1 cellular context compared by ENCODE assay signal in genomic region chr9:107251756-107252322, GRCh38.
TF ChIP-seq lines count a peak whose summit lies in the region.

No MANE protein-coding gene starts in this region.

TF ChIP-seq in HepG2, 621 proteins besides CTCF, POLR2A, EP300 and RAD21 (continued from another document and continues in another):
- TF ChIP-seq, protein P1, sequence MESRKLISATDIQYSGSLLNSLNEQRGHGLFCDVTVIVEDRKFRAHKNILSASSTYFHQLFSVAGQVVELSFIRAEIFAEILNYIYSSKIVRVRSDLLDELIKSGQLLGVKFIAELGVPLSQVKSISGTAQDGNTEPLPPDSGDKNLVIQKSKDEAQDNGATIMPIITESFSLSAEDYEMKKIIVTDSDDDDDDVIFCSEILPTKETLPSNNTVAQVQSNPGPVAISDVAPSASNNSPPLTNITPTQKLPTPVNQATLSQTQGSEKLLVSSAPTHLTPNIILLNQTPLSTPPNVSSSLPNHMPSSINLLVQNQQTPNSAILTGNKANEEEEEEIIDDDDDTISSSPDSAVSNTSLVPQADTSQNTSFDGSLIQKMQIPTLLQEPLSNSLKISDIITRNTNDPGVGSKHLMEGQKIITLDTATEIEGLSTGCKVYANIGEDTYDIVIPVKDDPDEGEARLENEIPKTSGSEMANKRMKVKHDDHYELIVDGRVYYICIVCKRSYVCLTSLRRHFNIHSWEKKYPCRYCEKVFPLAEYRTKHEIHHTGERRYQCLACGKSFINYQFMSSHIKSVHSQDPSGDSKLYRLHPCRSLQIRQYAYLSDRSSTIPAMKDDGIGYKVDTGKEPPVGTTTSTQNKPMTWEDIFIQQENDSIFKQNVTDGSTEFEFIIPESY (CRISPR knock-in tag; IDR thresholded peaks at IDR 0.05), result peak; percentile 65; the same call in 1 of the 2 replicates
- TF ChIP-seq ZNF766 (CRISPR knock-in tag; IDR thresholded peaks at IDR 0.05; ENCODE audit: borderline replicate concordance) (no peak), ZFP36 (IDR thresholded peaks at IDR 0.05; ENCODE audit: borderline replicate concordance, low read depth, low read length, partially characterized antibody) (no peak), ZBTB21 (CRISPR knock-in tag; IDR thresholded peaks at IDR 0.05) (peak; percentile 48; the same call in 1 of the 2 replicates), ZNF101 (CRISPR knock-in tag; IDR thresholded peaks at IDR 0.05; ENCODE audit: borderline replicate concordance, low read depth) (no peak), PITX1 (CRISPR knock-in tag; IDR thresholded peaks at IDR 0.05) (peak; percentile 35; the same call in 1 of the 2 replicates), TSC22D2 (CRISPR knock-in tag; IDR thresholded peaks at IDR 0.05; ENCODE audit: borderline replicate concordance) (no peak), ZNF784 (CRISPR knock-in tag; IDR thresholded peaks at IDR 0.05; ENCODE audit: borderline replicate concordance) (no peak), ZNF207 (IDR thresholded peaks at IDR 0.05; ENCODE audit: borderline replicate concordance) (no peak), HNF1B (CRISPR knock-in tag; IDR thresholded peaks at IDR 0.05) (0 out of 2 replicates have a peak, but pooled peaks have one; percentile 20), ASH2L (IDR thresholded peaks at IDR 0.05; ENCODE audit: insufficient read length, low read depth, low read length) (peak; percentile 50), FOXM1 (CRISPR knock-in tag; IDR thresholded peaks at IDR 0.05) (no peak), E2F5 (CRISPR knock-in tag; conservative IDR thresholded peaks at IDR 0.05) (no peak), SALL1 (CRISPR knock-in tag; IDR thresholded peaks at IDR 0.05) (peak; percentile 93), KDM3A (CRISPR knock-in tag; IDR thresholded peaks at IDR 0.05; ENCODE audit: low read depth) (no peak), NFYB (CRISPR knock-in tag; IDR thresholded peaks at IDR 0.05) (no peak), WIZ (CRISPR knock-in tag; IDR thresholded peaks at IDR 0.05) (no peak), ZNF205 (CRISPR knock-in tag; IDR thresholded peaks at IDR 0.05) (peak; percentile 58; the same call in 1 of the 2 replicates), NCOR1 (IDR thresholded peaks at IDR 0.05; ENCODE audit: borderline replicate concordance, low read length) (peak; percentile 18; the same call in 1 of the 2 replicates), ZNF724P (CRISPR knock-in tag; IDR thresholded peaks at IDR 0.05; ENCODE audit: borderline replicate concordance) (0 out of 2 replicates have a peak, but pooled peaks have one; percentile 66), GLI4 (CRISPR knock-in tag; IDR thresholded peaks at IDR 0.05; ENCODE audit: borderline replicate concordance) (no peak), PPARG (CRISPR knock-in tag; conservative IDR thresholded peaks at IDR 0.05) (peak; percentile 49; the same call in 1 of the 2 replicates), GATA4 (IDR thresholded peaks at IDR 0.05; ENCODE audit: borderline replicate concordance, low read depth) (peak; percentile 45; the same call in 1 of the 2 replicates), SMC3 (IDR thresholded peaks at IDR 0.05; ENCODE audit: low read length) (no peak), ZNF644 (CRISPR knock-in tag; IDR thresholded peaks at IDR 0.05; ENCODE audit: low read depth) (peak; percentile 59), HDAC6 (IDR thresholded peaks at IDR 0.05; ENCODE audit: low read depth, low read length) (no peak), RARA (CRISPR knock-in tag; IDR thresholded peaks at IDR 0.05) (peak; percentile 70), YY1 (IDR thresholded peaks at IDR 0.05; ENCODE audit: insufficient read depth, insufficient replicate concordance, low read depth, low read length) (no peak), ZGPAT (CRISPR knock-in tag; IDR thresholded peaks at IDR 0.05) (peak; percentile 66; the same call in 1 of the 2 replicates)
- TF ChIP-seq, protein P2, sequence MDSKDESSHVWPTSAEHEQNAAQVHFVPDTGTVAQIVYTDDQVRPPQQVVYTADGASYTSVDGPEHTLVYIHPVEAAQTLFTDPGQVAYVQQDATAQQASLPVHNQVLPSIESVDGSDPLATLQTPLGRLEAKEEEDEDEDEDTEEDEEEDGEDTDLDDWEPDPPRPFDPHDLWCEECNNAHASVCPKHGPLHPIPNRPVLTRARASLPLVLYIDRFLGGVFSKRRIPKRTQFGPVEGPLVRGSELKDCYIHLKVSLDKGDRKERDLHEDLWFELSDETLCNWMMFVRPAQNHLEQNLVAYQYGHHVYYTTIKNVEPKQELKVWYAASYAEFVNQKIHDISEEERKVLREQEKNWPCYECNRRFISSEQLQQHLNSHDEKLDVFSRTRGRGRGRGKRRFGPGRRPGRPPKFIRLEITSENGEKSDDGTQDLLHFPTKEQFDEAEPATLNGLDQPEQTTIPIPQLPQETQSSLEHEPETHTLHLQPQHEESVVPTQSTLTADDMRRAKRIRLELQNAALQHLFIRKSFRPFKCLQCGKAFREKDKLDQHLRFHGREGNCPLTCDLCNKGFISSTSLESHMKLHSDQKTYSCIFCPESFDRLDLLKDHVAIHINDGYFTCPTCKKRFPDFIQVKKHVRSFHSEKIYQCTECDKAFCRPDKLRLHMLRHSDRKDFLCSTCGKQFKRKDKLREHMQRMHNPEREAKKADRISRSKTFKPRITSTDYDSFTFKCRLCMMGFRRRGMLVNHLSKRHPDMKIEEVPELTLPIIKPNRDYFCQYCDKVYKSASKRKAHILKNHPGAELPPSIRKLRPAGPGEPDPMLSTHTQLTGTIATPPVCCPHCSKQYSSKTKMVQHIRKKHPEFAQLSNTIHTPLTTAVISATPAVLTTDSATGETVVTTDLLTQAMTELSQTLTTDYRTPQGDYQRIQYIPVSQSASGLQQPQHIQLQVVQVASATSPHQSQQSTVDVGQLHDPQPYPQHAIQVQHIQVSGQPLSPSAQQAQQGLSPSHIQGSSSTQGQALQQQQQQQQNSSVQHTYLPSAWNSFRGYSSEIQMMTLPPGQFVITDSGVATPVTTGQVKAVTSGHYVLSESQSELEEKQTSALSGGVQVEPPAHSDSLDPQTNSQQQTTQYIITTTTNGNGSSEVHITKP (CRISPR knock-in tag; IDR thresholded peaks at IDR 0.05; ENCODE audit: low read depth), result 0 out of 2 replicates have a peak, but pooled peaks have one; percentile 8
- TF ChIP-seq, protein P3, sequence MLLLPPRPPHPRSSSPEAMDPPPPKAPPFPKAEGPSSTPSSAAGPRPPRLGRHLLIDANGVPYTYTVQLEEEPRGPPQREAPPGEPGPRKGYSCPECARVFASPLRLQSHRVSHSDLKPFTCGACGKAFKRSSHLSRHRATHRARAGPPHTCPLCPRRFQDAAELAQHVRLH (CRISPR knock-in tag; IDR thresholded peaks at IDR 0.05; ENCODE audit: borderline replicate concordance, low read depth), result no peak
- TF ChIP-seq, protein P4, sequence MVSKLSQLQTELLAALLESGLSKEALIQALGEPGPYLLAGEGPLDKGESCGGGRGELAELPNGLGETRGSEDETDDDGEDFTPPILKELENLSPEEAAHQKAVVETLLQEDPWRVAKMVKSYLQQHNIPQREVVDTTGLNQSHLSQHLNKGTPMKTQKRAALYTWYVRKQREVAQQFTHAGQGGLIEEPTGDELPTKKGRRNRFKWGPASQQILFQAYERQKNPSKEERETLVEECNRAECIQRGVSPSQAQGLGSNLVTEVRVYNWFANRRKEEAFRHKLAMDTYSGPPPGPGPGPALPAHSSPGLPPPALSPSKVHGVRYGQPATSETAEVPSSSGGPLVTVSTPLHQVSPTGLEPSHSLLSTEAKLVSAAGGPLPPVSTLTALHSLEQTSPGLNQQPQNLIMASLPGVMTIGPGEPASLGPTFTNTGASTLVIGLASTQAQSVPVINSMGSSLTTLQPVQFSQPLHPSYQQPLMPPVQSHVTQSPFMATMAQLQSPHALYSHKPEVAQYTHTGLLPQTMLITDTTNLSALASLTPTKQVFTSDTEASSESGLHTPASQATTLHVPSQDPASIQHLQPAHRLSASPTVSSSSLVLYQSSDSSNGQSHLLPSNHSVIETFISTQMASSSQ (IDR thresholded peaks at IDR 0.05; ENCODE audit: low read depth), result no peak
- TF ChIP-seq, protein P4 (CRISPR knock-in tag; IDR thresholded peaks at IDR 0.05; ENCODE audit: borderline replicate concordance), result 0 out of 2 replicates have a peak, but pooled peaks have one; percentile 42
- TF ChIP-seq, protein P5, sequence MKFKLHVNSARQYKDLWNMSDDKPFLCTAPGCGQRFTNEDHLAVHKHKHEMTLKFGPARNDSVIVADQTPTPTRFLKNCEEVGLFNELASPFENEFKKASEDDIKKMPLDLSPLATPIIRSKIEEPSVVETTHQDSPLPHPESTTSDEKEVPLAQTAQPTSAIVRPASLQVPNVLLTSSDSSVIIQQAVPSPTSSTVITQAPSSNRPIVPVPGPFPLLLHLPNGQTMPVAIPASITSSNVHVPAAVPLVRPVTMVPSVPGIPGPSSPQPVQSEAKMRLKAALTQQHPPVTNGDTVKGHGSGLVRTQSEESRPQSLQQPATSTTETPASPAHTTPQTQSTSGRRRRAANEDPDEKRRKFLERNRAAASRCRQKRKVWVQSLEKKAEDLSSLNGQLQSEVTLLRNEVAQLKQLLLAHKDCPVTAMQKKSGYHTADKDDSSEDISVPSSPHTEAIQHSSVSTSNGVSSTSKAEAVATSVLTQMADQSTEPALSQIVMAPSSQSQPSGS (CRISPR knock-in tag; IDR thresholded peaks at IDR 0.05), result peak; percentile 69; the same call in 1 of the 2 replicates
- TF ChIP-seq, protein P6, sequence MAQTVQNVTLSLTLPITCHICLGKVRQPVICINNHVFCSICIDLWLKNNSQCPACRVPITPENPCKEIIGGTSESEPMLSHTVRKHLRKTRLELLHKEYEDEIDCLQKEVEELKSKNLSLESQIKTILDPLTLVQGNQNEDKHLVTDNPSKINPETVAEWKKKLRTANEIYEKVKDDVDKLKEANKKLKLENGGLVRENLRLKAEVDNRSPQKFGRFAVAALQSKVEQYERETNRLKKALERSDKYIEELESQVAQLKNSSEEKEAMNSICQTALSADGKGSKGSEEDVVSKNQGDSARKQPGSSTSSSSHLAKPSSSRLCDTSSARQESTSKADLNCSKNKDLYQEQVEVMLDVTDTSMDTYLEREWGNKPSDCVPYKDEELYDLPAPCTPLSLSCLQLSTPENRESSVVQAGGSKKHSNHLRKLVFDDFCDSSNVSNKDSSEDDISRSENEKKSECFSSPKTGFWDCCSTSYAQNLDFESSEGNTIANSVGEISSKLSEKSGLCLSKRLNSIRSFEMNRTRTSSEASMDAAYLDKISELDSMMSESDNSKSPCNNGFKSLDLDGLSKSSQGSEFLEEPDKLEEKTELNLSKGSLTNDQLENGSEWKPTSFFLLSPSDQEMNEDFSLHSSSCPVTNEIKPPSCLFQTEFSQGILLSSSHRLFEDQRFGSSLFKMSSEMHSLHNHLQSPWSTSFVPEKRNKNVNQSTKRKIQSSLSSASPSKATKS (CRISPR knock-in tag; IDR thresholded peaks at IDR 0.05), result 0 out of 2 replicates have a peak, but pooled peaks have one; percentile 37
- TF ChIP-seq, protein P7, sequence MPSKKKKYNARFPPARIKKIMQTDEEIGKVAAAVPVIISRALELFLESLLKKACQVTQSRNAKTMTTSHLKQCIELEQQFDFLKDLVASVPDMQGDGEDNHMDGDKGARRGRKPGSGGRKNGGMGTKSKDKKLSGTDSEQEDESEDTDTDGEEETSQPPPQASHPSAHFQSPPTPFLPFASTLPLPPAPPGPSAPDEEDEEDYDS (CRISPR knock-in tag; IDR thresholded peaks at IDR 0.05), result peak; percentile 36; the same call in 1 of the 2 replicates
